8 cellular contexts compared by ENCODE assay signal in genomic region chr1:12184008-12184681, GRCh38. TPM values are rescaled to one million over a fixed set of nuclear protein-coding genes. Genes with fewer than 3 reads are reported as not detected.
DNase-seq lines count a peak whose midpoint lies in the region; ATAC-seq lines count a peak whose summit lies in the region.

No MANE protein-coding gene starts in this region.

- no peak for DNase-seq in stimulated activated naive CD8-positive, alpha-beta T cell treated with anti-CD3 and anti-CD28 coated beads, Interleukin-15, amount 100 ng/mL, for 72 hours
- DNase-seq in brain pericyte (ENCODE audit: low read depth, low spot score) (peak; percentile 83), left colon (peak; percentile 58 to 80), T-helper 1 cell (no peak)
- DNase-seq in stimulated activated effector memory CD8-positive, alpha-beta T cell treated with anti-CD3 and anti-CD28 coated beads, Interleukin-12 subunit alpha, Interleukin-12 subunit beta, amount 100 ng/mL, for 72 hours (ENCODE audit: low spot score in 2 of 2) = no peak
- no peak for DNase-seq in stimulated activated CD4-positive, alpha-beta T cell treated with anti-CD3 and anti-CD28 coated beads, Interleukin-12 subunit alpha, Interleukin-12 subunit beta, amount 100 ng/mL, for 4 hours

- no peaks in the 10 kb centered on the region for H3K9me3 Mint-ChIP-seq in stimulated activated naive CD8-positive, alpha-beta T cell treated with anti-CD3 and anti-CD28 coated beads, Interleukin-15, Interleukin-2, amounts not matched to agents 100 ng/mL and 50 ng/mL, for 24 hours
- H3K9me3 Mint-ChIP-seq in stimulated activated naive CD8-positive, alpha-beta T cell treated with anti-CD3 and anti-CD28 coated beads, Interleukin-15, amount 100 ng/mL, for 72 hours = no peaks in the 10 kb centered on the region
- no peaks in the 10 kb centered on the region for H3K9me3 Mint-ChIP-seq in stimulated activated effector memory CD8-positive, alpha-beta T cell treated with anti-CD3 and anti-CD28 coated beads, Interleukin-12 subunit alpha, Interleukin-12 subunit beta, amount 100 ng/mL, for 72 hours

- peaks cover 56% of the 10 kb centered on the region for H3K36me3 Mint-ChIP-seq in stimulated activated naive CD8-positive, alpha-beta T cell treated with anti-CD3 and anti-CD28 coated beads, Interleukin-15, Interleukin-2, amounts not matched to agents 100 ng/mL and 50 ng/mL, for 24 hours (ENCODE audit: low read depth)
- H3K36me3 Mint-ChIP-seq in stimulated activated effector memory CD8-positive, alpha-beta T cell treated with anti-CD3 and anti-CD28 coated beads, Interleukin-12 subunit alpha, Interleukin-12 subunit beta, amount 100 ng/mL, for 72 hours = peaks cover 100% of the 10 kb centered on the region

- no peak overlapping the region for H3K4me3 Mint-ChIP-seq in stimulated activated naive CD8-positive, alpha-beta T cell treated with anti-CD3 and anti-CD28 coated beads, Interleukin-15, Interleukin-2, amounts not matched to agents 100 ng/mL and 50 ng/mL, for 24 hours
- H3K4me3 Mint-ChIP-seq in stimulated activated naive CD8-positive, alpha-beta T cell treated with anti-CD3 and anti-CD28 coated beads, Interleukin-15, amount 100 ng/mL, for 72 hours = no peak overlapping the region
- no peak overlapping the region for H3K4me3 Mint-ChIP-seq in stimulated activated effector memory CD8-positive, alpha-beta T cell treated with anti-CD3 and anti-CD28 coated beads, Interleukin-12 subunit alpha, Interleukin-12 subunit beta, amount 100 ng/mL, for 72 hours

- ATAC-seq in stimulated activated naive CD8-positive, alpha-beta T cell treated with anti-CD3 and anti-CD28 coated beads, Interleukin-15, amount 100 ng/mL, for 72 hours = no peak
- ATAC-seq in left colon (peak; percentile 33), HG02642 (IDR thresholded peaks at IDR 0.05; ENCODE audit: poor library complexity, unreplicated experiment) (no peak)
- ATAC-seq in stimulated activated effector memory CD8-positive, alpha-beta T cell treated with anti-CD3 and anti-CD28 coated beads, Interleukin-12 subunit alpha, Interleukin-12 subunit beta, amount 100 ng/mL, for 72 hours = no peak

- H3K27me3 Mint-ChIP-seq in stimulated activated naive CD8-positive, alpha-beta T cell treated with anti-CD3 and anti-CD28 coated beads, Interleukin-15, Interleukin-2, amounts not matched to agents 100 ng/mL and 50 ng/mL, for 24 hours = no peaks in the 10 kb centered on the region
- no peaks in the 10 kb centered on the region for H3K27me3 Mint-ChIP-seq in stimulated activated naive CD8-positive, alpha-beta T cell treated with anti-CD3 and anti-CD28 coated beads, Interleukin-15, amount 100 ng/mL, for 72 hours

- H3K4me1 Mint-ChIP-seq in stimulated activated naive CD8-positive, alpha-beta T cell treated with anti-CD3 and anti-CD28 coated beads, Interleukin-15, Interleukin-2, amounts not matched to agents 100 ng/mL and 50 ng/mL, for 24 hours (ENCODE audit: low read depth) = peaks cover 77% of the 10 kb centered on the region
- H3K4me1 Mint-ChIP-seq in stimulated activated naive CD8-positive, alpha-beta T cell treated with anti-CD3 and anti-CD28 coated beads, Interleukin-15, amount 100 ng/mL, for 72 hours = peaks cover 90% of the 10 kb centered on the region
- peaks cover 95% of the 10 kb centered on the region for H3K4me1 Mint-ChIP-seq in stimulated activated effector memory CD8-positive, alpha-beta T cell treated with anti-CD3 and anti-CD28 coated beads, Interleukin-12 subunit alpha, Interleukin-12 subunit beta, amount 100 ng/mL, for 72 hours

- intact Hi-C loops in left colon (cut with DNase I, micrococcal nuclease) = no loop called here

- peak overlapping the region; percentile 3 for H3K27ac Mint-ChIP-seq in stimulated activated naive CD8-positive, alpha-beta T cell treated with anti-CD3 and anti-CD28 coated beads, Interleukin-15, Interleukin-2, amounts not matched to agents 100 ng/mL and 50 ng/mL, for 24 hours
- peak overlapping the region in 1 of 2 donors; percentile 83 for H3K27ac Mint-ChIP-seq in stimulated activated naive CD8-positive, alpha-beta T cell treated with anti-CD3 and anti-CD28 coated beads, Interleukin-15, amount 100 ng/mL, for 72 hours
- H3K27ac Mint-ChIP-seq in stimulated activated effector memory CD8-positive, alpha-beta T cell treated with anti-CD3 and anti-CD28 coated beads, Interleukin-12 subunit alpha, Interleukin-12 subunit beta, amount 100 ng/mL, for 72 hours = peak overlapping the region; percentile 100

RNA-seq across cellular contexts. Expression of gene TNFRSF1B, which starts 17.4 kb away (rescaled TPM):
- 10 to 100 TPM; 18.6 to 28.3 TPM for total RNA-seq in left colon

RNA-seq across cellular contexts. Expression of gene VPS13D, which starts 45.7 kb away (rescaled TPM):
- 10 to 100 TPM; 76.1 to 99.9 TPM for total RNA-seq in left colon

Comparison
In these comparisons a context has a peak if more than half of its experiments do, and no peak if none do; other contexts are left out.
1. DNase-seq: peak in brain pericyte (single experiment) and left colon (2 of 2); none in stimulated activated naive CD8-positive, alpha-beta T cell treated with anti-CD3 and anti-CD28 coated beads, Interleukin-15, amount 100 ng/mL, for 72 hours (0 of 2), stimulated activated effector memory CD8-positive, alpha-beta T cell treated with anti-CD3 and anti-CD28 coated beads, Interleukin-12 subunit alpha, Interleukin-12 subunit beta, amount 100 ng/mL, for 72 hours (0 of 2), T-helper 1 cell (0 of 5) and stimulated activated CD4-positive, alpha-beta T cell treated with anti-CD3 and anti-CD28 coated beads, Interleukin-12 subunit alpha, Interleukin-12 subunit beta, amount 100 ng/mL, for 4 hours (single experiment).